ENCODE assay signal across 23 cellular contexts in the genomic region with DNA sequence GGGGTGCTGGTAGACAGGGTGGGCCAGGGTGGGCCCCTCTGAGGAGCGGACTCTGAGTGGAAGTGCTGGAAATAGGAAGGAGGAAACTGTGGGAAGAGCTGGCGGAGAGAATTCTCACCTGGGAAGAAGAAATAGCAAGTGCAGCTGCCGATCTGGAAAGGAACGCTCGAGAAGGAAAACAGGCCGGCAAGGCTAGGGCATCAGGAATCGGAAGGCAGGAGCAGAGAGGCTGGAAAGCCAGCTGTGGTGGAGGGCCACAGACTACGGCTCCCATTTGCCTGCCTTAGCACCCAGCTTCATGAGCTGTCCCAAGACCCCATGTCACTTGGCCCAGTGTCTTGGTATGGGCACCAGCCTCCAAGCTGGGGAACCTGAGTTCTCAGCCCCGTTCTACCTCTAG. TPM values are rescaled to one million over a fixed set of nuclear protein-coding genes. Genes with fewer than 3 reads are reported as not detected.
A peak's percentile ranks its signal among the peaks of the same experiment; 100 is the strongest.
DNase-seq lines count a peak whose midpoint lies in the region; ATAC-seq and TF ChIP-seq lines count a peak whose summit lies in the region.
"Had no signal": no experiment of that assay in that cellular context is flagged by ENCODE, and none has a peak within 500 bp of the region (broad histone marks: within the 10 kb centered on the region; RNA-seq: fewer than 3 reads in every experiment).

No MANE protein-coding gene starts in this region.

- H3K4me1 ChIP-seq in left ventricle myocardium inferior (peaks cover 24% of the 10 kb centered on the region), neural progenitor cell (peaks cover 5% of the 10 kb centered on the region)
- H3K4me1 ChIP-seq: Caco-2 had no signal

- no peak overlapping the region for H3K4me2 ChIP-seq in neural progenitor cell
- H3K4me2 ChIP-seq: BLaER1 treated with 17β-estradiol and CSF1 and Interleukin-3, amounts not matched to agents 10 nM and 100 nM had no signal

- peaks cover 20% of the 10 kb centered on the region for H3K36me3 Mint-ChIP-seq in neural progenitor cell

- DNase-seq in left ventricle myocardium inferior (no peak), Right ventricle myocardium superior (no peak), left lobe of liver (ENCODE audit: low spot score) (peak; percentile 29), neural progenitor cell (ENCODE audit: low spot score) (no peak), OCI-M1 (lab: John Stamatoyannopoulos, UW) (no peak), HPDE6-E6E7 (ENCODE audit: extremely low spot score) (no peak)
- DNase-seq: 8988T; Caco-2; CD4-positive, alpha-beta memory T cell; DMS 273 treated with DMSO at 0.1 percent for 48 hours; GM23248; H9; HFFc6; MV-4-11; NCI-H1105 treated with DMSO at 0.1 percent for 48 hours; NCI-H2081; NCI-H2171; NCI-H524 treated with DMSO at 0.1 percent for 48 hours had no signal

- no peaks in the 10 kb centered on the region for H4K20me1 ChIP-seq in neural progenitor cell (ENCODE audit: low read depth)

- no peaks in the 10 kb centered on the region for H3K27me3 ChIP-seq in left ventricle myocardium inferior (ENCODE audit: low read depth)
- H3K27me3 ChIP-seq in neural progenitor cell: no peaks in the 10 kb centered on the region

- no peak overlapping the region for H3K4me3 Mint-ChIP-seq in neural progenitor cell
- H3K4me3 Mint-ChIP-seq: CD4-positive, alpha-beta memory T cell; H9; HFFc6; IgD-negative memory B cell had no signal

- H2AFZ ChIP-seq in neural progenitor cell (replicated peaks): no peak overlapping the region
- H2AFZ ChIP-seq: GM23248 had no signal

- H3K27me3 Mint-ChIP-seq in neural progenitor cell (ENCODE audit: insufficient read depth, low read depth): peaks cover 4% of the 10 kb centered on the region
- H3K27me3 Mint-ChIP-seq: CD4-positive, alpha-beta memory T cell had no signal

- H3K9me3 Mint-ChIP-seq in neural progenitor cell: peaks cover 12% of the 10 kb centered on the region
- H3K9me3 Mint-ChIP-seq: HFFc6 had no signal

- H3K36me3 ChIP-seq in left ventricle myocardium inferior (peaks cover 22% of the 10 kb centered on the region), neural progenitor cell (peaks cover 5% of the 10 kb centered on the region)

- H3K79me2 ChIP-seq in neural progenitor cell (ENCODE audit: low read depth): no peaks in the 10 kb centered on the region

- H3F3A ChIP-seq in neural progenitor cell (ENCODE audit: low read depth): peaks cover 7% of the 10 kb centered on the region

- intact Hi-C loops in left ventricle myocardium inferior (cut with micrococcal nuclease) (no loop called here), Right ventricle myocardium superior (cut with DNase I) (no loop called here)

- peaks cover 3% of the 10 kb centered on the region for H3K9me3 ChIP-seq in left ventricle myocardium inferior (replicated peaks)
- no peaks in the 10 kb centered on the region for H3K9me3 ChIP-seq in neural progenitor cell (ENCODE audit: low read depth)

- peak overlapping the region; percentile 17 for H3K27ac Mint-ChIP-seq in neural progenitor cell
- H3K27ac Mint-ChIP-seq: CD4-positive, alpha-beta memory T cell; HFFc6; IgD-negative memory B cell had no signal

- ATAC-seq in Right ventricle myocardium superior (ENCODE audit: poor library complexity) (no peak), left lobe of liver (no peak), GM19324 (IDR thresholded peaks at IDR 0.05; ENCODE audit: low FRiP score, unreplicated experiment) (no peak), HG03095 (IDR thresholded peaks at IDR 0.05; ENCODE audit: unreplicated experiment) (no peak)
- ATAC-seq: GM12878 had no signal

- H3K4me3 ChIP-seq in left ventricle myocardium inferior: peak overlapping the region; percentile 49
- H3K4me3 ChIP-seq in neural progenitor cell: no peak overlapping the region
- H3K4me3 ChIP-seq: BLaER1 treated with 17β-estradiol and CSF1 and Interleukin-3, amounts not matched to agents 10 nM and 100 nM; GM12878; GM23248 had no signal

- no peak overlapping the region for H3K9ac ChIP-seq in neural progenitor cell
- H3K9ac ChIP-seq: BLaER1 treated with 17β-estradiol and CSF1 and Interleukin-3, amounts not matched to agents 10 nM and 100 nM; GM23248 had no signal

- H3K27ac ChIP-seq in left ventricle myocardium inferior (replicated peaks) (no peak overlapping the region), neural progenitor cell (no peak overlapping the region)
- H3K27ac ChIP-seq: BLaER1 treated with 17β-estradiol and CSF1 and Interleukin-3, amounts not matched to agents 10 nM and 100 nM; GM23248 had no signal

- peaks cover 30% of the 10 kb centered on the region for H3K4me1 Mint-ChIP-seq in neural progenitor cell
- H3K4me1 Mint-ChIP-seq: CD4-positive, alpha-beta memory T cell had no signal

- TF ChIP-seq CTCF in left ventricle myocardium inferior (IDR thresholded peaks at IDR 0.05; ENCODE audit: borderline replicate concordance) (no peak), neural progenitor cell (IDR thresholded peaks at IDR 0.05) (no peak)

RNA-seq across cellular contexts. Expression of gene DCTD, which starts 37.3 kb away (rescaled TPM):
- total RNA-seq in left ventricle myocardium inferior (44.2 TPM), Right ventricle myocardium superior (38.0 TPM), left lobe of liver (56.9 TPM), neural progenitor cell (ENCODE audit: low replicate concordance) (92.9 and 93.4 TPM in 2 replicates)
